Comparison of ENCODE assay signal across 1 cellular context in the genomic region with DNA sequence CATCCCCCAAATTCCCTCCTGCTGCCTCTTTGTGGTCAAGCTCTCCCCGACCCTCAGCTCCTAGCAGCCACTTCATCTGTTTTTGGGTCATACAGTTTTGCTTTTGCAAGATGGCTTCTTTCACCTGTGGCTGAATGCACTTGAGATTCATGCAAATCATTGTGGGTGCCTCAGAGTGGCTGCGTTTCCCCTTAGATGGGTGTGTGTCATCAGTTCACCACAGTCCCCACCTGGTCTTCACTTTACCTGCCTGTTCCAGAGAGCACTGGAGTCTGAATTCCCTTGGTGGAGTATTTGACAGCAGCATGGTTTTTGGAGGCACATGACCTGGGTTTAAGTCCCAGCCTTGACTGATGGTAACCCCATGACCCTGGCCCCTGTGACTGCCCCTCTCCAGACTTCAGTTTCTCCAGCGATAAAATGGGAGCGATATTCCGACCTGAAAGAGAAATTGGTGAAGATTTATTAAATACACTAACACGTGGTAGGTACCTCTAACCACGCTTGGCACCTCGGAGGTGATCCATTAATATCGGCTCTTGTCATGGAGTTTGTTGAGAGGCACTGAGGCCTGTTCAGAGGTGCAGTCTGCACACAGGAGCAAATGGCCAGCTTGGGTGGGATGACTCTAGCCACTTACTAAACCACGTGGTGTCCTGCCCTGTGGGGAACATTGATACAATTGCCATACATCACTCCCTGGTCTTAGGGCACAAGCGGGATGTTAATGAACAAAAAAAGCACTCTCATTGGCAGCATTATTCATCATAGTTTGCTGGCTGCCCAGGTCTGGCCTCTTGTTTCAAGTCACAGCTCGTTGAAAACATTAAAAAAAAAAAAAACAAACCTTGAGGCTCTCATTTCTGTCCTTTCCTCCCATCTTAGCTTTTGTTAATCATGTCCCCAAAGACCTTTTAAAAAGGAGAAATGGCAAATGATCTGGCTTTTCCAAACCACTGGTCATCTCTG.
TF ChIP-seq lines count a peak whose summit lies in the region.

No MANE protein-coding gene starts in this region.

TF ChIP-seq in IMR-90, 13 proteins besides CTCF, POLR2A, EP300 and RAD21:
- TF ChIP-seq RFX5 (IDR thresholded peaks at IDR 0.05; ENCODE audit: low read depth, low read length) (no peak), MAFK (IDR thresholded peaks at IDR 0.05; ENCODE audit: low read depth, low read length) (no peak), MXI1 (IDR thresholded peaks at IDR 0.05; ENCODE audit: borderline replicate concordance, low read depth, low read length) (no peak), RCOR1 (IDR thresholded peaks at IDR 0.05; ENCODE audit: insufficient replicate concordance, low read length) (no peak), CHD1 (IDR thresholded peaks at IDR 0.05; ENCODE audit: low read depth, low read length) (no peak), USF2 (IDR thresholded peaks at IDR 0.05; ENCODE audit: low read depth, low read length) (no peak), ELK1 (IDR thresholded peaks at IDR 0.05; ENCODE audit: borderline replicate concordance, low read depth, low read length) (no peak), NFE2L2 (IDR thresholded peaks at IDR 0.05; ENCODE audit: low read depth, low read length) (no peak), CEBPB (IDR thresholded peaks at IDR 0.05; ENCODE audit: low read depth, low read length) (no peak), MAZ (IDR thresholded peaks at IDR 0.05; ENCODE audit: borderline replicate concordance, low read depth, low read length) (no peak), FOS (IDR thresholded peaks at IDR 0.05; ENCODE audit: low read depth, low read length) (no peak), SMC3 (IDR thresholded peaks at IDR 0.05; ENCODE audit: low read depth, low read length) (no peak), BHLHE40 (IDR thresholded peaks at IDR 0.05; ENCODE audit: low read depth, low read length) (no peak)
